In genomic region chr11:86795962-86796361, GRCh38 we compare ENCODE assay signal across 27 cellular contexts. TPM values are rescaled to one million over a fixed set of nuclear protein-coding genes. Genes with fewer than 3 reads are reported as not detected.
DNase-seq lines count a peak whose midpoint lies in the region; ATAC-seq, FAIRE-seq and TF ChIP-seq lines count a peak whose summit lies in the region.
"Had no signal": no experiment of that assay in that cellular context is flagged by ENCODE, and none has a peak within 500 bp of the region (broad histone marks: within the 10 kb centered on the region; RNA-seq: fewer than 3 reads in every experiment).

No MANE protein-coding gene starts in this region.

- peak overlapping the region; percentile 9 for H3K27ac Mint-ChIP-seq in chondrocyte (ENCODE audit: unreplicated experiment)
- H3K27ac Mint-ChIP-seq: activated CD4-positive, alpha-beta T cell treated with anti-CD3 and anti-CD28 coated beads, Interleukin-2, amount 10 ng/mL, durations not matched to agents 24 days and 14 days; activated CD8-positive, alpha-beta memory T cell treated with anti-CD3 and anti-CD28 coated beads, Interleukin-2, amount 10 ng/mL, durations not matched to agents 7 days and 5 days; activated naive CD4-positive, alpha-beta T cell treated with anti-CD3 and anti-CD28 coated beads, Interleukin-2, amount 10 ng/mL, durations not matched to agents 7 days and 5 days; GM23338; IgD-negative memory B cell; natural killer cell; T-helper 2 cell treated with Interferon-gamma antibody and Interleukin-4, amounts not matched to agents 5 μg/mL and 100 μg/mL, for 36 hours had no signal

- H3K36me3 ChIP-seq in Panc1 (ENCODE audit: control insufficient read depth, insufficient read depth, low read length) (no peaks in the 10 kb centered on the region), keratinocyte (ENCODE audit: control insufficient read depth in 2 of 2, extremely low read depth in 1 of 2, insufficient read depth in 2 of 2, low read length in 2 of 2) (no peaks in the 10 kb centered on the region)
- H3K36me3 ChIP-seq: gastrocnemius medialis, left lung, ovary, sigmoid colon, tibial nerve had no signal

- no peak overlapping the region for H3K9ac ChIP-seq in keratinocyte (ENCODE audit: control insufficient read depth, extremely low read depth, insufficient read depth, low read length)

- no peak overlapping the region for H2AFZ ChIP-seq in keratinocyte (ENCODE audit: control insufficient read depth, low read length)
- H2AFZ ChIP-seq: GM23338, hepatocyte had no signal

- no peaks in the 10 kb centered on the region for H3K9me1 ChIP-seq in keratinocyte (ENCODE audit: control insufficient read depth, extremely low read depth, insufficient read depth, low read length)

- peak; percentile 20 for DNase-seq in CMK (ENCODE audit: low read depth)
- DNase-seq in Panc1 (ENCODE audit: low read depth, low spot score): no peak
- no peak for DNase-seq in chondrocyte (ENCODE audit: low spot score)
- no peak for DNase-seq in keratinocyte (ENCODE audit: low read depth, low spot score)
- no peak for DNase-seq in COR-L47 (lab: John Stamatoyannopoulos, UW)
- no peak for DNase-seq in AG20443 (ENCODE audit: low spot score)
- DNase-seq in GM19238 (ENCODE audit: insufficient read length, low spot score): no peak
- DNase-seq: activated CD4-positive, alpha-beta T cell treated with anti-CD3 and anti-CD28 coated beads, Interleukin-2, amount 10 ng/mL, durations not matched to agents 24 days and 14 days; activated CD8-positive, alpha-beta memory T cell treated with anti-CD3 and anti-CD28 coated beads, Interleukin-2, amount 10 ng/mL, durations not matched to agents 7 days and 5 days; activated naive CD4-positive, alpha-beta T cell treated with anti-CD3 and anti-CD28 coated beads, Interleukin-2, amount 10 ng/mL, durations not matched to agents 7 days and 5 days; central memory CD4-positive, alpha-beta T cell; DMS 273 treated with DMSO at 0.1 percent for 48 hours; gastrocnemius medialis; left lung; natural killer cell; ovary; sigmoid colon; stimulated activated CD8-positive, alpha-beta memory T cell treated with anti-CD3 and anti-CD28 coated beads, Interleukin-4, amount 100 ng/mL, for 48 hours had no signal

- H3K4me3 ChIP-seq in Panc1 (ENCODE audit: low read depth in 2 of 2, low read length in 2 of 2) (no peak overlapping the region), keratinocyte (ENCODE audit: control insufficient read depth in 2 of 3, extremely low read depth in 1 of 3, insufficient read depth in 2 of 3, low read depth in 1 of 3, low read length in 3 of 3) (no peak overlapping the region)
- H3K4me3 ChIP-seq: gastrocnemius medialis, GM23338, hepatocyte, left lung, ovary, sigmoid colon, tibial nerve had no signal

- H3K4me1 ChIP-seq in Panc1 (ENCODE audit: control insufficient read depth, insufficient read depth, low read length) (peaks cover 21% of the 10 kb centered on the region), keratinocyte (ENCODE audit: control insufficient read depth, extremely low read depth, insufficient read depth, low read length) (peaks cover 6% of the 10 kb centered on the region)

- dilution Hi-C loops in keratinocyte (cut with MboI; ENCODE audit: extremely low pct_ligation_motif_present, low sequenced_read_pairs): no loop called here

- no peaks in the 10 kb centered on the region for H4K20me1 ChIP-seq in keratinocyte (ENCODE audit: control insufficient read depth, extremely low read depth, insufficient read depth, low read length)

- no peak for TF ChIP-seq CTCF in Panc1 (IDR thresholded peaks at IDR 0.05)
- TF ChIP-seq CTCF in chondrocyte (IDR thresholded peaks at IDR 0.05): no peak
- TF ChIP-seq CTCF in keratinocyte (optimal IDR thresholded peaks at IDR 0.05 in 1 of 3, IDR thresholded peaks at IDR 0.05 in 1 of 3, conservative IDR thresholded peaks at IDR 0.05 in 1 of 3; ENCODE audit: extremely low read depth in 1 of 3, insufficient read depth in 2 of 3, low read length in 3 of 3): no peak

- H3K27me3 ChIP-seq in Panc1 (ENCODE audit: control insufficient read depth, insufficient read depth, low read length): no peaks in the 10 kb centered on the region
- no peaks in the 10 kb centered on the region for H3K27me3 ChIP-seq in keratinocyte (ENCODE audit: control insufficient read depth, extremely low read depth, insufficient read depth, low read length)
- H3K27me3 ChIP-seq: gastrocnemius medialis, hepatocyte, ovary, sigmoid colon, tibial nerve had no signal

- no peak overlapping the region for H3K4me3 Mint-ChIP-seq in chondrocyte (ENCODE audit: unreplicated experiment)
- H3K4me3 Mint-ChIP-seq: activated CD4-positive, alpha-beta T cell treated with anti-CD3 and anti-CD28 coated beads, Interleukin-2, amount 10 ng/mL, durations not matched to agents 24 days and 14 days; activated CD8-positive, alpha-beta memory T cell treated with anti-CD3 and anti-CD28 coated beads, Interleukin-2, amount 10 ng/mL, durations not matched to agents 7 days and 5 days; activated naive CD4-positive, alpha-beta T cell treated with anti-CD3 and anti-CD28 coated beads, Interleukin-2, amount 10 ng/mL, durations not matched to agents 7 days and 5 days; GM23338; IgD-negative memory B cell; mesothelial cell of epicardium; natural killer cell; T-helper 2 cell treated with Interferon-gamma antibody and Interleukin-4, amounts not matched to agents 5 μg/mL and 100 μg/mL, for 36 hours had no signal

- H3K79me2 ChIP-seq in keratinocyte (ENCODE audit: control insufficient read depth, insufficient read depth, low read length): peaks cover 5% of the 10 kb centered on the region
- H3K79me2 ChIP-seq: hepatocyte had no signal

- BruUV-seq in Panc1 (replicated peaks; lab: Mats Ljungman, UMichigan): no TSS peak

- H3K9me3 ChIP-seq in Panc1 (ENCODE audit: control insufficient read depth, insufficient read depth, low read depth, low read length) (no peaks in the 10 kb centered on the region), keratinocyte (ENCODE audit: control insufficient read depth, low read depth, low read length) (no peaks in the 10 kb centered on the region)
- H3K9me3 ChIP-seq: gastrocnemius medialis, left lung, ovary, sigmoid colon, tibial nerve had no signal

- H3K4me1 Mint-ChIP-seq in chondrocyte (ENCODE audit: low read depth): peaks cover 49% of the 10 kb centered on the region

- peak; percentile 55 for FAIRE-seq in keratinocyte (lab: Jason Lieb, UNC)
- FAIRE-seq: RCC 7860 had no signal

- H3K27ac ChIP-seq in Panc1 (ENCODE audit: low read length) (peak overlapping the region; percentile 68; the same call in 1 of the 2 replicates), keratinocyte (ENCODE audit: control insufficient read depth, insufficient read depth, low read length) (no peak overlapping the region)
- H3K27ac ChIP-seq: hepatocyte, left lung, ovary, sigmoid colon, tibial nerve, VCaP had no signal

- peak overlapping the region; percentile 10 for H3K4me2 ChIP-seq in keratinocyte (ENCODE audit: control insufficient read depth, extremely low read depth, insufficient read depth, low read depth, low read length)
- H3K4me2 ChIP-seq: GM23338, hepatocyte had no signal

- H3K27me3 Mint-ChIP-seq in chondrocyte (ENCODE audit: low read depth): no peaks in the 10 kb centered on the region

- intact Hi-C loops in Panc1 (cut with micrococcal nuclease; ENCODE audit: unreplicated experiment): no loop called here

- ATAC-seq in Panc1 (no peak), GM18498 (IDR thresholded peaks at IDR 0.05; ENCODE audit: unreplicated experiment) (no peak)
- ATAC-seq: activated CD8-positive, alpha-beta memory T cell treated with anti-CD3 and anti-CD28 coated beads, Interleukin-2, amount 10 ng/mL, durations not matched to agents 7 days and 5 days; gastrocnemius medialis; GM23338; left lung; natural killer cell had no signal

- POLR2A ChIA-PET in Panc1 (lab: Charles Lee): interaction anchor here (0.7 kb wide), 1 partner anchor 28 kb away, joined by 8 read pairs; no protein-coding TSS in a partner anchor

- CTCF ChIA-PET in Panc1 (lab: Charles Lee): interaction anchor here (0.5 to 1.2 kb wide), 2 partner anchors 178 to 188 kb away, joined by 4 read pairs; no protein-coding TSS in a partner anchor

- in situ Hi-C loops in Panc1 (cut with HindIII; ENCODE audit: low pct_unique_long_range_greater_than_20kb, low sequenced_read_pairs): no loop called here

- no peaks in the 10 kb centered on the region for H3K9me3 Mint-ChIP-seq in chondrocyte (ENCODE audit: low read depth)
- H3K9me3 Mint-ChIP-seq: activated CD4-positive, alpha-beta T cell treated with anti-CD3 and anti-CD28 coated beads, Interleukin-2, amount 10 ng/mL, durations not matched to agents 24 days and 14 days; activated naive CD4-positive, alpha-beta T cell treated with anti-CD3 and anti-CD28 coated beads, Interleukin-2, amount 10 ng/mL, durations not matched to agents 7 days and 5 days; GM23338; IgD-negative memory B cell; mesothelial cell of epicardium; natural killer cell; T-helper 2 cell treated with Interferon-gamma antibody and Interleukin-4, amounts not matched to agents 5 μg/mL and 100 μg/mL, for 36 hours had no signal

- H3K36me3 Mint-ChIP-seq in chondrocyte (ENCODE audit: low read depth): peaks cover 2% of the 10 kb centered on the region
- H3K36me3 Mint-ChIP-seq: activated CD8-positive, alpha-beta memory T cell treated with anti-CD3 and anti-CD28 coated beads, Interleukin-2, amount 10 ng/mL, durations not matched to agents 7 days and 5 days; activated naive CD4-positive, alpha-beta T cell treated with anti-CD3 and anti-CD28 coated beads, Interleukin-2, amount 10 ng/mL, durations not matched to agents 7 days and 5 days; IgD-negative memory B cell; mesothelial cell of epicardium; natural killer cell had no signal

RNA-seq across cellular contexts. Expression of gene PRSS23, which starts 4.4 kb away (rescaled TPM):
- 355 TPM for total RNA-seq in Panc1 (2021; ENCODE audit: unreplicated experiment)
- polyA plus RNA-seq in Panc1 (2012; ENCODE audit: insufficient read length): 307 TPM
- total RNA-seq in chondrocyte: 464 to 742 TPM (median 737 TPM) in 3 replicates
- 126 to 168 TPM (median 143 TPM) in 3 replicates for polyA plus RNA-seq in keratinocyte
- 61.9 TPM for polyA plus RNA-seq in keratinocyte (2011; ENCODE audit: low read depth)
- 77.7 and 94.8 TPM in 2 replicates for polyA plus RNA-seq in keratinocyte (2011; cell fraction: cytosol; rRNA removed)
- 145 and 184 TPM in 2 replicates for polyA plus RNA-seq in keratinocyte (2011; cell fraction: nucleus; rRNA removed)
- 112 and 148 TPM in 2 replicates for polyA plus RNA-seq in keratinocyte (2012; ENCODE audit: low replicate concordance)
- polyA minus RNA-seq in keratinocyte: 143 to 157 TPM (median 154 TPM) in 3 replicates
- polyA minus RNA-seq in keratinocyte (2011; cell fraction: cytosol; rRNA and poly(A)+ RNA removed): 114 TPM
- 89.4 and 205 TPM in 2 replicates for polyA minus RNA-seq in keratinocyte (2011; cell fraction: nucleus; rRNA and poly(A)+ RNA removed)
